Comparison of ENCODE assay signal across 17 cellular contexts in genomic region chr10:86785968-86786367, GRCh38. TPM values are rescaled to one million over a fixed set of nuclear protein-coding genes. Genes with fewer than 3 reads are reported as not detected.
DNase-seq lines count a peak whose midpoint lies in the region; ATAC-seq and TF ChIP-seq lines count a peak whose summit lies in the region.
"Had no signal": no experiment of that assay in that cellular context is flagged by ENCODE, and none has a peak within 500 bp of the region (broad histone marks: within the 10 kb centered on the region; RNA-seq: fewer than 3 reads in every experiment).

No MANE protein-coding gene starts in this region.

- no peak overlapping the region for H3K9ac ChIP-seq in endodermal cell (ENCODE audit: extremely low read depth, low read length, poor library complexity, severe bottlenecking)

- no peak overlapping the region for H3K4me3 Mint-ChIP-seq in endodermal cell
- H3K4me3 Mint-ChIP-seq: activated naive CD8-positive, alpha-beta T cell treated with anti-CD3 and anti-CD28 coated beads for 36 hours had no signal

- H3K4me3 ChIP-seq in right atrium auricular region (no peak overlapping the region), endodermal cell (ENCODE audit: low read length) (no peak overlapping the region), mucosa of descending colon (no peak overlapping the region), thyroid gland (replicated peaks in 1 of 3) (no peak overlapping the region), ovary (no peak overlapping the region)

- peaks cover 18% of the 10 kb centered on the region for H3K36me3 Mint-ChIP-seq in endodermal cell (ENCODE audit: low read depth)

- DNase-seq in Right ventricle myocardium superior (no peak), right atrium auricular region (ENCODE audit: low spot score) (no peak), endodermal cell (no peak), mucosa of descending colon (no peak), thyroid gland (peak; percentile 26 to 50), ovary (no peak), NCI-H2196 treated with DMSO at 0.1 percent for 48 hours (lab: John Stamatoyannopoulos, UW; ENCODE audit: unreplicated experiment) (no peak)
- DNase-seq: activated naive CD8-positive, alpha-beta T cell treated with anti-CD3 and anti-CD28 coated beads for 36 hours; midbrain; NCI-H1436 treated with DMSO at 0.1 percent for 48 hours; NCI-H82; stimulated activated CD4-positive, alpha-beta T cell treated with anti-CD3 and anti-CD28 coated beads, Interleukin-4, amount 100 ng/mL, for 4 hours; T-helper 9 cell had no signal

- peaks cover 14% of the 10 kb centered on the region for H3K4me1 Mint-ChIP-seq in endodermal cell

- no peak for TF ChIP-seq EP300 in ovary (IDR thresholded peaks at IDR 0.05)

- no peak overlapping the region for H3K27ac ChIP-seq in right atrium auricular region
- H3K27ac ChIP-seq in endodermal cell (ENCODE audit: low read depth, low read length) = peak overlapping the region; percentile 72
- peak overlapping the region; percentile 66 to 85 (median 71) for H3K27ac ChIP-seq in thyroid gland
- no peak overlapping the region for H3K27ac ChIP-seq in ovary
- H3K27ac ChIP-seq: C4-2B, neutrophil had no signal

- H3K9me3 ChIP-seq in right atrium auricular region (no peaks in the 10 kb centered on the region), endodermal cell (ENCODE audit: control insufficient read depth, low read length) (peaks cover 14% of the 10 kb centered on the region), mucosa of descending colon (no peaks in the 10 kb centered on the region), thyroid gland (no peaks in the 10 kb centered on the region), ovary (no peaks in the 10 kb centered on the region)
- H3K9me3 ChIP-seq: neutrophil had no signal

- intact Hi-C loops in Right ventricle myocardium superior (cut with DNase I) (no loop called here), mucosa of descending colon (cut with DNase I, micrococcal nuclease) (no loop called here), thyroid gland (cut with DNase I) (no loop called here), ovary (cut with DNase I) (no loop called here)

- H3K36me3 ChIP-seq in right atrium auricular region (no peaks in the 10 kb centered on the region), endodermal cell (ENCODE audit: control insufficient read depth, insufficient read depth, low read length) (peaks cover 5% of the 10 kb centered on the region), mucosa of descending colon (ENCODE audit: low read depth) (no peaks in the 10 kb centered on the region), thyroid gland (no peaks in the 10 kb centered on the region), ovary (no peaks in the 10 kb centered on the region)
- H3K36me3 ChIP-seq: neutrophil had no signal

- no peak for TF ChIP-seq CTCF in right atrium auricular region (IDR thresholded peaks at IDR 0.05)
- TF ChIP-seq CTCF in endodermal cell (conservative IDR thresholded peaks at IDR 0.05) = no peak
- TF ChIP-seq CTCF in mucosa of descending colon (IDR thresholded peaks at IDR 0.05) = no peak
- no peak for TF ChIP-seq CTCF in thyroid gland (IDR thresholded peaks at IDR 0.05)
- TF ChIP-seq CTCF in ovary (IDR thresholded peaks at IDR 0.05) = no peak

- H3K27me3 ChIP-seq in right atrium auricular region = no peaks in the 10 kb centered on the region
- H3K27me3 ChIP-seq in endodermal cell (ENCODE audit: control insufficient read depth, insufficient read depth, low read length, poor library complexity, severe bottlenecking) = no peaks in the 10 kb centered on the region
- H3K27me3 ChIP-seq in thyroid gland = no peaks in the 10 kb centered on the region
- no peaks in the 10 kb centered on the region for H3K27me3 ChIP-seq in ovary

- H3K4me1 ChIP-seq in right atrium auricular region (peaks cover 0 to 36% of the 10 kb centered on the region in 2 donors), endodermal cell (ENCODE audit: control insufficient read depth, insufficient read depth, low read length) (no peaks in the 10 kb centered on the region), mucosa of descending colon (ENCODE audit: low read depth) (peaks cover 17% of the 10 kb centered on the region), thyroid gland (peaks cover 37 to 44% of the 10 kb centered on the region in 2 donors), ovary (ENCODE audit: insufficient read depth) (peaks cover 13% of the 10 kb centered on the region)

- no peak overlapping the region for H3K27ac Mint-ChIP-seq in endodermal cell
- H3K27ac Mint-ChIP-seq: activated naive CD8-positive, alpha-beta T cell treated with anti-CD3 and anti-CD28 coated beads for 36 hours had no signal

- ATAC-seq in Right ventricle myocardium superior (ENCODE audit: poor library complexity) = peak; percentile 53
- ATAC-seq in mucosa of descending colon = peak; percentile 47
- ATAC-seq in HG02938 (IDR thresholded peaks at IDR 0.05; ENCODE audit: unreplicated experiment) = no peak
- ATAC-seq: esophagus mucosa had no signal

- H3K27me3 Mint-ChIP-seq in endodermal cell (ENCODE audit: insufficient read depth) = no peaks in the 10 kb centered on the region

- 84 to 85% methylated on average over 5 of the region's 5 CpGs for WGBS in endodermal cell (ENCODE audit: insufficient coverage in 1 of 2, insufficient read length in 1 of 2), 2 experiments
- WGBS in thyroid gland, 2 donors = 35 to 40% methylated on average over 5 of the region's 5 CpGs
- 25 to 40% (median 34%) methylated on average over 5 of the region's 5 CpGs for WGBS in ovary, 3 donors

- H3K9me3 Mint-ChIP-seq in endodermal cell = peaks cover 2% of the 10 kb centered on the region

- TF ChIP-seq POLR2A in thyroid gland (IDR thresholded peaks at IDR 0.05) = no peak
- no peak for TF ChIP-seq POLR2A in ovary (IDR thresholded peaks at IDR 0.05)

RNA-seq across cellular contexts. Expression of gene BMPR1A, which starts 29.5 kb away (rescaled TPM):
- total RNA-seq in Right ventricle myocardium superior = 50.2 TPM
- 10 to 100 TPM; 28.6 to 41.2 TPM for total RNA-seq in right atrium auricular region
- total RNA-seq in endodermal cell = 10 to 100 TPM; 69.4 to 96.4 TPM
- 40.2 TPM for polyA plus RNA-seq in endodermal cell (2013, experiment 1 of 2)
- 38.8 TPM for polyA plus RNA-seq in endodermal cell (2013, experiment 2 of 2)
- 100 to 1,000 TPM in 1 of 3 donors, 10 to 100 TPM in 2; 44.4 to 126 (median 45.3) TPM for total RNA-seq in mucosa of descending colon
- 10 to 100 TPM; 72.7 to 89.5 (median 84.2) TPM for total RNA-seq in thyroid gland
- 10 to 100 TPM; 29.1 to 77.9 (median 62.2) TPM for total RNA-seq in ovary
- 10 to 100 TPM; 19.0 to 40.1 TPM for polyA plus RNA-seq in ovary

Comparison
In these comparisons a context has a peak if more than half of its experiments do, and no peak if none do; other contexts are left out.
1. DNase-seq: peak in thyroid gland (2 of 2); none in Right ventricle myocardium superior (single experiment), right atrium auricular region (single experiment), endodermal cell (single experiment), mucosa of descending colon (0 of 3), ovary (0 of 5) and NCI-H2196 treated with DMSO at 0.1 percent for 48 hours (single experiment).
2. H3K27ac ChIP-seq: peak in endodermal cell (single experiment) and thyroid gland (3 of 3); none in right atrium auricular region (0 of 2) and ovary (0 of 2).